1 cellular context compared by ENCODE assay signal in the genomic region with DNA sequence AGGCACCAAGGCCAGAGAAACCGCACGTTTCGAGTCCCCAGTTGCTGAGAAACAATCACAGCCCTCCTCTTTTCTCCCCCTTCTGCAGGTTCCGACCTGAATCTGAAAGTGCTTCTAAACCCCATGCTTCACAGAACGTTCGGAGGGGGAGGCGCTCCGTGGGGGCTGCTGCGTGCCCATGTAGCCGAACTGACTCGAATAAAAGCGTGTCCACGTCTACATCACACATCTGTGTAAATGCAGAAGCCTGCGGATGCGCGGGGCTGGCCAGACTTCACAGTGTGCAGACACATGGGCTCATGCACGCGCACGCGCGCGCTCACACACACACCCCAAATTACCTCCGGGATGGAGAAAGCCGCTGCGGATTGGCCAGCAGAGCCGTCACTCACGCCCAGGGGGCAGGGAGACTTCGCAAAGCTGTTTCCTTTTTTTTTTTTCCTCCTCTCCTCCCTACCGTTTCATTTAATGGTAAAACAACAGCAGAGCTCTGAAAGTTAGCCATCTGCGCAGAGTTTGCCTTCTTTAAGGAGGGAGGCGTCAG.
TF ChIP-seq lines count a peak whose summit lies in the region.

No MANE protein-coding gene starts in this region.

TF ChIP-seq in SK-N-SH, 30 proteins besides CTCF, POLR2A, EP300 and RAD21 (continued from another document):
- TF ChIP-seq, protein P1, sequence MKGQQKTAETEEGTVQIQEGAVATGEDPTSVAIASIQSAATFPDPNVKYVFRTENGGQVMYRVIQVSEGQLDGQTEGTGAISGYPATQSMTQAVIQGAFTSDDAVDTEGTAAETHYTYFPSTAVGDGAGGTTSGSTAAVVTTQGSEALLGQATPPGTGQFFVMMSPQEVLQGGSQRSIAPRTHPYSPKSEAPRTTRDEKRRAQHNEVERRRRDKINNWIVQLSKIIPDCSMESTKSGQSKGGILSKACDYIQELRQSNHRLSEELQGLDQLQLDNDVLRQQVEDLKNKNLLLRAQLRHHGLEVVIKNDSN (IDR thresholded peaks at IDR 0.05; ENCODE audit: borderline replicate concordance, low read depth) = no peak
- TF ChIP-seq, protein P2, sequence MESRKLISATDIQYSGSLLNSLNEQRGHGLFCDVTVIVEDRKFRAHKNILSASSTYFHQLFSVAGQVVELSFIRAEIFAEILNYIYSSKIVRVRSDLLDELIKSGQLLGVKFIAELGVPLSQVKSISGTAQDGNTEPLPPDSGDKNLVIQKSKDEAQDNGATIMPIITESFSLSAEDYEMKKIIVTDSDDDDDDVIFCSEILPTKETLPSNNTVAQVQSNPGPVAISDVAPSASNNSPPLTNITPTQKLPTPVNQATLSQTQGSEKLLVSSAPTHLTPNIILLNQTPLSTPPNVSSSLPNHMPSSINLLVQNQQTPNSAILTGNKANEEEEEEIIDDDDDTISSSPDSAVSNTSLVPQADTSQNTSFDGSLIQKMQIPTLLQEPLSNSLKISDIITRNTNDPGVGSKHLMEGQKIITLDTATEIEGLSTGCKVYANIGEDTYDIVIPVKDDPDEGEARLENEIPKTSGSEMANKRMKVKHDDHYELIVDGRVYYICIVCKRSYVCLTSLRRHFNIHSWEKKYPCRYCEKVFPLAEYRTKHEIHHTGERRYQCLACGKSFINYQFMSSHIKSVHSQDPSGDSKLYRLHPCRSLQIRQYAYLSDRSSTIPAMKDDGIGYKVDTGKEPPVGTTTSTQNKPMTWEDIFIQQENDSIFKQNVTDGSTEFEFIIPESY (IDR thresholded peaks at IDR 0.05; ENCODE audit: borderline replicate concordance, low read depth) = no peak
- no peak for TF ChIP-seq FOXM1 (IDR thresholded peaks at IDR 0.05; ENCODE audit: low read depth)
- no peak for TF ChIP-seq TEAD4 (IDR thresholded peaks at IDR 0.05; ENCODE audit: borderline replicate concordance, insufficient read depth)
- TF ChIP-seq, protein P3, sequence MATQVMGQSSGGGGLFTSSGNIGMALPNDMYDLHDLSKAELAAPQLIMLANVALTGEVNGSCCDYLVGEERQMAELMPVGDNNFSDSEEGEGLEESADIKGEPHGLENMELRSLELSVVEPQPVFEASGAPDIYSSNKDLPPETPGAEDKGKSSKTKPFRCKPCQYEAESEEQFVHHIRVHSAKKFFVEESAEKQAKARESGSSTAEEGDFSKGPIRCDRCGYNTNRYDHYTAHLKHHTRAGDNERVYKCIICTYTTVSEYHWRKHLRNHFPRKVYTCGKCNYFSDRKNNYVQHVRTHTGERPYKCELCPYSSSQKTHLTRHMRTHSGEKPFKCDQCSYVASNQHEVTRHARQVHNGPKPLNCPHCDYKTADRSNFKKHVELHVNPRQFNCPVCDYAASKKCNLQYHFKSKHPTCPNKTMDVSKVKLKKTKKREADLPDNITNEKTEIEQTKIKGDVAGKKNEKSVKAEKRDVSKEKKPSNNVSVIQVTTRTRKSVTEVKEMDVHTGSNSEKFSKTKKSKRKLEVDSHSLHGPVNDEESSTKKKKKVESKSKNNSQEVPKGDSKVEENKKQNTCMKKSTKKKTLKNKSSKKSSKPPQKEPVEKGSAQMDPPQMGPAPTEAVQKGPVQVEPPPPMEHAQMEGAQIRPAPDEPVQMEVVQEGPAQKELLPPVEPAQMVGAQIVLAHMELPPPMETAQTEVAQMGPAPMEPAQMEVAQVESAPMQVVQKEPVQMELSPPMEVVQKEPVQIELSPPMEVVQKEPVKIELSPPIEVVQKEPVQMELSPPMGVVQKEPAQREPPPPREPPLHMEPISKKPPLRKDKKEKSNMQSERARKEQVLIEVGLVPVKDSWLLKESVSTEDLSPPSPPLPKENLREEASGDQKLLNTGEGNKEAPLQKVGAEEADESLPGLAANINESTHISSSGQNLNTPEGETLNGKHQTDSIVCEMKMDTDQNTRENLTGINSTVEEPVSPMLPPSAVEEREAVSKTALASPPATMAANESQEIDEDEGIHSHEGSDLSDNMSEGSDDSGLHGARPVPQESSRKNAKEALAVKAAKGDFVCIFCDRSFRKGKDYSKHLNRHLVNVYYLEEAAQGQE (IDR thresholded peaks at IDR 0.05; ENCODE audit: low read depth, low read length) = no peak
- no peak for TF ChIP-seq SMC3 (IDR thresholded peaks at IDR 0.05; ENCODE audit: low read depth, low read length)
- TF ChIP-seq RCOR1 (IDR thresholded peaks at IDR 0.05; ENCODE audit: low read length) = no peak
- no peak for TF ChIP-seq RXRA (IDR thresholded peaks at IDR 0.05; ENCODE audit: borderline replicate concordance, low read depth)
TF ChIP-seq in SK-N-SH: peak in this region for 8.
